ENCODE assay signal across 11 cellular contexts in genomic region chr2:27307545-27308358, GRCh38. TPM values are rescaled to one million over a fixed set of nuclear protein-coding genes. Genes with fewer than 3 reads are reported as not detected.
DNase-seq lines count a peak whose midpoint lies in the region; ATAC-seq lines count a peak whose summit lies in the region.
"Had no signal": no experiment of that assay in that cellular context is flagged by ENCODE, and none has a peak within 500 bp of the region (broad histone marks: within the 10 kb centered on the region; RNA-seq: fewer than 3 reads in every experiment).

No MANE protein-coding gene starts in this region.

- no peak overlapping the region for H2BK5ac ChIP-seq in mesendoderm (ENCODE audit: low read length)

- H3K4ac ChIP-seq in mesendoderm (ENCODE audit: low read depth, low read length) = no peak overlapping the region

- H3K9ac ChIP-seq in mesendoderm (ENCODE audit: low read length) = no peak overlapping the region

- H3K23ac ChIP-seq in mesendoderm (ENCODE audit: low read length) = peak overlapping the region; percentile 24

- H3K4me3 ChIP-seq in H7 (ENCODE audit: insufficient read depth, low read depth, low read length) = peak overlapping the region; percentile 4; the same call in 1 of the 2 replicates
- no peak overlapping the region for H3K4me3 ChIP-seq in mesendoderm (ENCODE audit: low read length)

- H2BK15ac ChIP-seq in mesendoderm (replicated peaks; ENCODE audit: low read depth) = no peak overlapping the region

- H3K4me2 ChIP-seq in mesendoderm (ENCODE audit: low read length) = no peak overlapping the region

- no peak overlapping the region for H4K8ac ChIP-seq in mesendoderm (ENCODE audit: low read depth, low read length)

- H3K56ac ChIP-seq in mesendoderm (ENCODE audit: low read length) = no peak overlapping the region

- H4K5ac ChIP-seq in mesendoderm (ENCODE audit: low read length) = no peak overlapping the region

- H3K27me3 ChIP-seq in H7 (ENCODE audit: control insufficient read depth, insufficient read depth, low read length) (peaks cover 41% of the 10 kb centered on the region), mesendoderm (ENCODE audit: insufficient read depth, low read length, poor library complexity) (peaks cover 21% of the 10 kb centered on the region)

- no peak overlapping the region for H3K27ac ChIP-seq in mesendoderm (ENCODE audit: low read depth, low read length)
- H3K27ac ChIP-seq: stomach had no signal

- H3K4me3 Mint-ChIP-seq in central memory CD8-positive, alpha-beta T cell = peak overlapping the region; percentile 53

- no peaks in the 10 kb centered on the region for H3K4me1 ChIP-seq in mesendoderm (ENCODE audit: control insufficient read depth, low read depth, low read length)

- H3K36me3 Mint-ChIP-seq in central memory CD8-positive, alpha-beta T cell (ENCODE audit: insufficient read depth) = peaks cover 10% of the 10 kb centered on the region

- no CpG with 5 or more reads among the region's 75 CpGs for WGBS in mesendoderm (ENCODE audit: extremely low coverage, insufficient coverage, low lambda C conversion rate)

- peak; percentile 84 for DNase-seq in H7
- DNase-seq in central memory CD8-positive, alpha-beta T cell (ENCODE audit: low spot score in 2 of 2) = no peak
- DNase-seq in mesendoderm = peak; percentile 44
- DNase-seq in kidney glomerular epithelial cell (lab: John Stamatoyannopoulos, UW) = no peak
- DNase-seq in NCI-H1436 (lab: John Stamatoyannopoulos, UW) = no peak
- DNase-seq in NOMO-1 treated with DMSO at 0.1 percent for 48 hours (lab: John Stamatoyannopoulos, UW; ENCODE audit: unreplicated experiment) = no peak
- DNase-seq: KG1, NCI-H446, stomach had no signal

- H3K79me2 ChIP-seq in mesendoderm (ENCODE audit: control insufficient read depth, insufficient read depth, low read length) = no peaks in the 10 kb centered on the region

- H3K9me3 Mint-ChIP-seq in central memory CD8-positive, alpha-beta T cell = no peaks in the 10 kb centered on the region

- no peak overlapping the region for H2BK120ac ChIP-seq in mesendoderm (ENCODE audit: low read depth, low read length)

- H3K27ac Mint-ChIP-seq in central memory CD8-positive, alpha-beta T cell (ENCODE audit: low read depth) = no peak overlapping the region

- H3K79me1 ChIP-seq in mesendoderm (ENCODE audit: low read length) = no peaks in the 10 kb centered on the region

- H3K36me3 ChIP-seq in H7 (replicated peaks; ENCODE audit: control insufficient read depth, insufficient read depth, low read length) (no peaks in the 10 kb centered on the region), mesendoderm (ENCODE audit: control insufficient read depth, insufficient read depth, low read length) (no peaks in the 10 kb centered on the region)

- peaks cover 29% of the 10 kb centered on the region for H3K27me3 Mint-ChIP-seq in central memory CD8-positive, alpha-beta T cell

- no peak overlapping the region for H2AK5ac ChIP-seq in mesendoderm (ENCODE audit: low read length)

- H3K4me1 Mint-ChIP-seq in central memory CD8-positive, alpha-beta T cell = no peaks in the 10 kb centered on the region

- H3K18ac ChIP-seq in mesendoderm (ENCODE audit: low read length) = no peak overlapping the region

- no peak for ATAC-seq in central memory CD8-positive, alpha-beta T cell (replicated peaks; ENCODE audit: extremely low read depth, poor library complexity, severe bottlenecking)

RNA-seq across cellular contexts. Expression of gene UCN, which starts 0.5 kb away (rescaled TPM):
- total RNA-seq in H7 (2014; rRNA removed; shearing (Covaris generic)) = 0.66 TPM in 1 of 2 replicates, not detected in the other
- polyA plus RNA-seq in mesendoderm (2013, experiment 1 of 2) = 0.15 TPM
- polyA plus RNA-seq in mesendoderm (2013, experiment 2 of 2) = 0.11 TPM
- total RNA-seq: mononuclear cell had no signal

RNA-seq across cellular contexts. Expression of gene MPV17, which starts 15.1 kb away (rescaled TPM):
- total RNA-seq in H7 (2014; rRNA removed; shearing (Covaris generic)) = 53.8 and 60.8 TPM in 2 replicates
- 84.5 TPM for polyA plus RNA-seq in mesendoderm (2013, experiment 1 of 2)
- polyA plus RNA-seq in mesendoderm (2013, experiment 2 of 2) = 84.1 TPM

RNA-seq across cellular contexts. Expression of gene TRIM54, which starts 25.5 kb away (rescaled TPM):
- total RNA-seq in H7 (2014; rRNA removed; shearing (Covaris generic)) = 3.4 and 5.5 TPM in 2 replicates
- polyA plus RNA-seq in mesendoderm (2013, experiment 1 of 2) = 0.72 TPM
- 0.59 TPM for polyA plus RNA-seq in mesendoderm (2013, experiment 2 of 2)
- total RNA-seq: mononuclear cell had no signal

RNA-seq across cellular contexts. Expression of gene DNAJC5G, which starts 32.5 kb away (rescaled TPM):
- not detected in 2 replicates for total RNA-seq in H7 (2014; rRNA removed; shearing (Covaris generic))
- polyA plus RNA-seq in mesendoderm (2013, experiment 1 of 2) = 0.03 TPM
- polyA plus RNA-seq in mesendoderm (2013, experiment 2 of 2) = 0.06 TPM
- total RNA-seq: activated CD8-positive, alpha-beta memory T cell treated with anti-CD3 and anti-CD28 coated beads for 36 hours; mononuclear cell; stomach had no signal
- polyA plus RNA-seq: stomach had no signal

RNA-seq across cellular contexts. Expression of gene SLC30A3, which starts 44.9 kb away (rescaled TPM):
- total RNA-seq in H7 (2014; rRNA removed; shearing (Covaris generic)) = 0.89 and 1.4 TPM in 2 replicates
- 1.3 TPM for polyA plus RNA-seq in mesendoderm (2013, experiment 1 of 2)
- polyA plus RNA-seq in mesendoderm (2013, experiment 2 of 2) = 1.1 TPM
- total RNA-seq: mononuclear cell, stomach had no signal
- polyA plus RNA-seq: stomach had no signal

Comparison
In these comparisons a context has a peak if more than half of its experiments do, and no peak if none do; other contexts are left out.
1. DNase-seq: peak in H7 (single experiment) and mesendoderm (single experiment); none in central memory CD8-positive, alpha-beta T cell (0 of 2), kidney glomerular epithelial cell (single experiment), NCI-H1436 (single experiment) and NOMO-1 treated with DMSO at 0.1 percent for 48 hours (single experiment).